Comparison of ENCODE assay signal across 8 cellular contexts in the genomic region with DNA sequence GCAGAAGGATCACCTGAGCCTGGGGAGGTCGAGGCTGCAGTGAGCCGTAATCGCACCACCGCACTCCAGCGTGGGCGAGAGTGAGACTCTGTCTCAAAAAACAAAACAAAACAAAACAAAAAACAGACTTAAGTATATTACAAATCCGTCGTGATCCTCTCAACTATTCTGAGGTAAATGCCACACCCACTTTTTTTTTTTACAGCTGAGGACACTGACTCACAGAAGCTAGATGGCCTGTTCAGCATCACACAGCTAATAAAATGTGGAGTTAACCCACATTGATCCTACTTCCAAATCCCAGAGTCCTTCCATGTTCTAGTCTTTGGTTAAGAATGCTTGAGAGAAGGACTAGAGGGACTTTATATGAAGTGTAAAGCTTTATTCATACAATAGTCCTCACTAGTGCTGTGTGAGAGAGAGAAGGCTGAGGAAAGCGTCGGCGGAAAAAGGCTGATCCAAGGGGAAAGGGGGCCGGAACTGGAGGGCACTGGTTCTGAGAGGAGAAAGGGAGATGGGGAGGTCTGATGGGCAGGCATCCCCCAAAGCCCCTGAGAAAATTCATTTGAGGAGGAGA. TPM values are rescaled to one million over a fixed set of nuclear protein-coding genes. Genes with fewer than 3 reads are reported as not detected.
DNase-seq lines count a peak whose midpoint lies in the region; ATAC-seq and TF ChIP-seq lines count a peak whose summit lies in the region.

No MANE protein-coding gene starts in this region.

- TF ChIP-seq CTCF in Calu3 (IDR thresholded peaks at IDR 0.05; ENCODE audit: unreplicated experiment): no peak
- TF ChIP-seq CTCF in astrocyte of the spinal cord (IDR thresholded peaks at IDR 0.05; ENCODE audit: low read depth, low read length): no peak

- H3K4me1 ChIP-seq in aorta (ENCODE audit: control insufficient read depth in 1 of 2, insufficient read depth in 2 of 2, low read length in 2 of 2): no peaks in the 10 kb centered on the region

- CTCF ChIA-PET in Calu3 (lab: Charles Lee): interaction anchor here (0.6 to 1.9 kb wide), 7 partner anchors 13 to 1764 kb away, joined by 4 to 12 read pairs (median 5); no protein-coding TSS in a partner anchor

- TSS peak; percentile 73 for BruUV-seq in Calu3 (replicated peaks; lab: Mats Ljungman, UMichigan)

- intact Hi-C loops in Calu3 (cut with micrococcal nuclease; ENCODE audit: unreplicated experiment): no loop called here
- intact Hi-C loops in aorta (cut with DNase I): no loop called here

- H3K27me3 Mint-ChIP-seq in Calu3 (ENCODE audit: unreplicated experiment): no peaks in the 10 kb centered on the region
- H3K27me3 Mint-ChIP-seq in memory B cell: no peaks in the 10 kb centered on the region

- H3K27ac ChIP-seq in aorta (ENCODE audit: low read depth in 1 of 2, low read length in 2 of 2): peak overlapping the region in 1 of 2 donors; percentile 58

- peaks cover 0 to 6% of the 10 kb centered on the region in 2 donors for H3K36me3 ChIP-seq in aorta (ENCODE audit: control insufficient read depth in 1 of 2, insufficient read depth in 2 of 2, low read length in 1 of 2)

- H3K9me3 Mint-ChIP-seq in Calu3 (ENCODE audit: low read depth, unreplicated experiment) (no peaks in the 10 kb centered on the region), memory B cell (no peaks in the 10 kb centered on the region)

- DNase-seq in Calu3 (no peak), HT1080 (ENCODE audit: low read depth) (peak; percentile 30), astrocyte of the spinal cord (ENCODE audit: low read depth, low spot score) (peak; percentile 2), memory B cell (ENCODE audit: low spot score in 2 of 2) (no peak), aorta (no peak), GF-D8 (lab: John Stamatoyannopoulos, UW) (no peak), iPS-NIHi11 (ENCODE audit: low spot score) (no peak)

- H3K4me1 Mint-ChIP-seq in Calu3 (ENCODE audit: low read depth, unreplicated experiment) (peaks cover 16% of the 10 kb centered on the region), memory B cell (peaks cover 19% of the 10 kb centered on the region)

- WGBS in aorta, 2 donors: 37 to 43% methylated on average over 12 of the region's 12 CpGs

- peak overlapping the region; percentile 68 for H3K27ac Mint-ChIP-seq in Calu3 (ENCODE audit: unreplicated experiment)
- H3K27ac Mint-ChIP-seq in memory B cell: peak overlapping the region; percentile 92

- H3K4me3 Mint-ChIP-seq in Calu3 (ENCODE audit: low read depth, unreplicated experiment) (peak overlapping the region; percentile 88), memory B cell (peak overlapping the region; percentile 94)

- H3K27me3 ChIP-seq in aorta (ENCODE audit: control insufficient read depth in 1 of 2, insufficient read depth in 2 of 2, low read length in 1 of 2): no peaks in the 10 kb centered on the region

- H3K4me3 ChIP-seq in astrocyte of the spinal cord (ENCODE audit: low read depth, low read length) (peak overlapping the region; percentile 96), aorta (ENCODE audit: low read length in 2 of 2) (peak overlapping the region; percentile 38 to 83)

- in situ Hi-C loops in astrocyte of the spinal cord (cut with HindIII; ENCODE audit: low sequenced_read_pairs): no loop called here

- ATAC-seq in memory B cell (ENCODE audit: low read depth) (no peak), aorta (ENCODE audit: low FRiP score) (no peak), GM19467 (IDR thresholded peaks at IDR 0.05; ENCODE audit: unreplicated experiment) (no peak)

- no peaks in the 10 kb centered on the region for H3K9me3 ChIP-seq in aorta (ENCODE audit: control insufficient read depth, low read length)

- H3K36me3 Mint-ChIP-seq in Calu3 (ENCODE audit: insufficient read depth, unreplicated experiment) (peaks cover 41% of the 10 kb centered on the region), memory B cell (peaks cover 5% of the 10 kb centered on the region)

RNA-seq across cellular contexts. Expression of a gene that starts 0.6 kb away (rescaled TPM):
- 32.1 and 36.9 TPM in 2 replicates for total RNA-seq in Calu3 (2022)
- 106 TPM in 2 replicates for total RNA-seq in HT1080 (2014; rRNA removed; shearing (Covaris generic))
- polyA plus RNA-seq in HT1080 (2015; cell fraction: cytosol; rRNA removed): 35.1 and 45.5 TPM in 2 replicates
- polyA plus RNA-seq in HT1080 (2015; cell fraction: nucleus; rRNA removed): 60.6 and 61.1 TPM in 2 replicates
- total RNA-seq in aorta: 10 to 100 TPM; 22.1 to 24.0 TPM
- polyA plus RNA-seq in aorta: 10 to 100 TPM; 10.9 to 28.0 TPM

RNA-seq across cellular contexts. Expression of a gene that starts 0.7 kb away (rescaled TPM):
- total RNA-seq in Calu3 (2022): 42.4 and 50.6 TPM in 2 replicates
- 11.0 and 14.9 TPM in 2 replicates for total RNA-seq in HT1080 (2014; rRNA removed; shearing (Covaris generic))
- polyA plus RNA-seq in HT1080 (2015; cell fraction: cytosol; rRNA removed): 4.3 and 8.1 TPM in 2 replicates
- polyA plus RNA-seq in HT1080 (2015; cell fraction: nucleus; rRNA removed): 141 and 152 TPM in 2 replicates
- 10 to 100 TPM; 21.8 to 45.8 TPM for total RNA-seq in aorta
- 10 to 100 TPM in 1 of 2 donors, 1 to 10 TPM in 1; 8.0 to 46.4 TPM for polyA plus RNA-seq in aorta

RNA-seq across cellular contexts. Expression of a gene that starts 11.7 kb away (rescaled TPM):
- total RNA-seq in Calu3 (2022) (57.9 and 61.7 TPM in 2 replicates), aorta (10 to 100 TPM; 21.1 to 32.7 TPM)
- 69.2 and 80.7 TPM in 2 replicates for total RNA-seq in HT1080 (2014; rRNA removed; shearing (Covaris generic))
- 37.6 and 48.1 TPM in 2 replicates for polyA plus RNA-seq in HT1080 (2015; cell fraction: cytosol; rRNA removed)
- 169 and 172 TPM in 2 replicates for polyA plus RNA-seq in HT1080 (2015; cell fraction: nucleus; rRNA removed)
- polyA plus RNA-seq in aorta: 100 to 1,000 TPM in 1 of 2 donors, 10 to 100 TPM in 1; 12.5 to 111 TPM

RNA-seq across cellular contexts. Expression of a gene that starts 11.7 kb away (rescaled TPM):
- total RNA-seq in Calu3 (2022): 42.8 and 43.3 TPM in 2 replicates
- total RNA-seq in HT1080 (2014; rRNA removed; shearing (Covaris generic)): 17.8 and 26.0 TPM in 2 replicates
- polyA plus RNA-seq in HT1080 (2015; cell fraction: cytosol; rRNA removed): 10.2 and 13.2 TPM in 2 replicates
- 22.3 and 27.2 TPM in 2 replicates for polyA plus RNA-seq in HT1080 (2015; cell fraction: nucleus; rRNA removed)
- 10 to 100 TPM; 27.7 to 32.9 TPM for total RNA-seq in aorta
- polyA plus RNA-seq in aorta: 10 to 100 TPM in 1 of 2 donors, 1 to 10 TPM in 1; 3.4 to 10.9 TPM

RNA-seq across cellular contexts. Expression of a gene that starts 39.5 kb away (rescaled TPM):
- total RNA-seq in Calu3 (2022) (67.3 and 75.5 TPM in 2 replicates), aorta (10 to 100 TPM; 22.3 to 36.3 TPM)
- 21.6 and 22.9 TPM in 2 replicates for total RNA-seq in HT1080 (2014; rRNA removed; shearing (Covaris generic))
- polyA plus RNA-seq in HT1080 (2015; cell fraction: cytosol; rRNA removed): 14.5 and 18.6 TPM in 2 replicates
- polyA plus RNA-seq in HT1080 (2015; cell fraction: nucleus; rRNA removed): 69.2 and 70.0 TPM in 2 replicates
- 10 to 100 TPM in 1 of 2 donors, 1 to 10 TPM in 1; 1.9 to 28.8 TPM for polyA plus RNA-seq in aorta

Comparison
In these comparisons a context has a peak if more than half of its experiments do, and no peak if none do; other contexts are left out.
1. DNase-seq: peak in HT1080 (single experiment) and astrocyte of the spinal cord (single experiment); none in Calu3 (single experiment), memory B cell (0 of 2), aorta (0 of 2), GF-D8 (single experiment) and iPS-NIHi11 (single experiment).